14 cellular contexts compared by ENCODE assay signal in the genomic region with DNA sequence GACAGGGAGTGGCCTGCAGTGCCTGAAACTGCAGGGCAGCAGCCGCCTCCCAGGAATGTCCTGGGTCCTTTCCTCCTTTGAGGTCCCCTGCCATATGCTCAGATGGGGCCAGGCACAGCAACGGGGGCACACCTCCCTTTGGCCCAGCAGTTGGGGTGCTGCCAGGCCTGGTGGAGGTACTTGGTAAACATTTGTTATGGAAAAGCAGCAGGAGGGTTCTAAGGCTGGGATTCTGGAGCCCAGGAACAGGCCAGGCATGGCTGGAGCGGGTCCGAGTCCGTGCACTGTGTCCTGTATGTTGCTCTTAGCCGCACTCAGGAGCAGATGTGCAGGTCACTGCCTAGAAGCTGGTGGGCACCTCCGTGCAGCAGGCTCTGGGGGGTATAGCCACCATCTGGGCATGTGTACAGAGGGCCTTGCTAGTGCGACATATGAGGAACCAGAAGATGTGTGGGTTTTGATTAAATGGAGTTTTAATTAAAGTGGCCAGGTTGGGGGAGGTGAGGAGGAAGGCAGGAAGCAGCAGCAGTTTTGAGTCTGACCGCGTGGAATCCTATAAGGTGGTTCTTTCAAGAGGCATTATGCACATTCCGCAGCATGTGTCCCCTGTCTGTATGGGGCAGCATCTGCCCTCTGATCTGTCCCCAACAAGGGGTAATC. TPM values are rescaled to one million over a fixed set of nuclear protein-coding genes. Genes with fewer than 3 reads are reported as not detected.
DNase-seq lines count a peak whose midpoint lies in the region; ATAC-seq, FAIRE-seq and TF ChIP-seq lines count a peak whose summit lies in the region.
"Had no signal": no experiment of that assay in that cellular context is flagged by ENCODE, and none has a peak within 500 bp of the region (broad histone marks: within the 10 kb centered on the region; RNA-seq: fewer than 3 reads in every experiment).

No MANE protein-coding gene starts in this region.

- peak overlapping the region; percentile 21 for H3K4me2 ChIP-seq in endothelial cell of umbilical vein (ENCODE audit: insufficient read depth, low read length)

- ATAC-seq in left cardiac atrium (no peak), upper lobe of left lung (ENCODE audit: low FRiP score in 2 of 2) (no peak), GM21723 (IDR thresholded peaks at IDR 0.05; ENCODE audit: unreplicated experiment) (no peak)

- H3K27me3 ChIP-seq in right atrium auricular region (no peaks in the 10 kb centered on the region), NT2/D1 (ENCODE audit: insufficient read depth, insufficient read length) (peaks cover 11% of the 10 kb centered on the region), endothelial cell of umbilical vein (ENCODE audit: control insufficient read depth in 2 of 2, insufficient read depth in 2 of 2, low read length in 2 of 2) (no peaks in the 10 kb centered on the region), upper lobe of left lung (no peaks in the 10 kb centered on the region)

- DNase-seq in left cardiac atrium (peak; percentile 16), right atrium auricular region (ENCODE audit: low spot score) (no peak), NT2/D1 (ENCODE audit: low read depth, low spot score) (no peak), endothelial cell of umbilical vein (ENCODE audit: low read depth, low spot score) (no peak), upper lobe of left lung (no peak), mucosa of gallbladder (ENCODE audit: low spot score) (no peak), epidermal melanocyte (ENCODE audit: insufficient read length, low spot score) (no peak)
- DNase-seq: Caco-2, foreskin melanocyte, NCI-H1048, SIG-M5 had no signal

- CTCF ChIA-PET in endothelial cell of umbilical vein (lab: Charles Lee): interaction anchor here (1.0 to 7.7 kb wide), 5 partner anchors 15 to 98 kb away, joined by 3 to 64 read pairs (median 3); no protein-coding TSS in a partner anchor

- no TSS peak for BruUV-seq in endothelial cell of umbilical vein (replicated peaks; lab: Mats Ljungman, UMichigan)

- intact Hi-C loops in left cardiac atrium (cut with DNase I): no loop called here
- intact Hi-C loops in endothelial cell of umbilical vein (cut with micrococcal nuclease): loop anchor here (5.0 kb wide), 1 partner anchor 38 kb away; no protein-coding TSS in a partner anchor

- FAIRE-seq in endothelial cell of umbilical vein (lab: Jason Lieb, UNC): no peak

- H3K27ac ChIP-seq in right atrium auricular region (no peak overlapping the region), endothelial cell of umbilical vein (ENCODE audit: insufficient read depth, low read depth, low read length) (no peak overlapping the region), upper lobe of left lung (peak overlapping the region in 3 of 4 donors; percentile 51 to 85 (median 78))
- H3K27ac ChIP-seq: GM23248 had no signal

- 51 to 66% methylated on average over 7 to 11 of the region's 11 CpGs for WGBS in upper lobe of left lung, 2 donors

- H4K20me1 ChIP-seq in endothelial cell of umbilical vein (replicated peaks; ENCODE audit: control insufficient read depth, extremely low read depth, insufficient read depth, low read length): no peaks in the 10 kb centered on the region

- H3K4me1 ChIP-seq in right atrium auricular region (peaks cover 0 to 66% of the 10 kb centered on the region in 2 donors), NT2/D1 (ENCODE audit: insufficient read depth, insufficient read length) (peaks cover 15% of the 10 kb centered on the region), endothelial cell of umbilical vein (ENCODE audit: control insufficient read depth, extremely low read depth, insufficient read depth, low read length) (peaks cover 14% of the 10 kb centered on the region), upper lobe of left lung (peaks cover 41 to 89% (median 64%) of the 10 kb centered on the region in 4 donors)
- H3K4me1 ChIP-seq: Caco-2 had no signal

- POLR2A ChIA-PET in endothelial cell of umbilical vein (lab: Charles Lee): no interaction called here

- no peak for TF ChIP-seq CTCF in right atrium auricular region (IDR thresholded peaks at IDR 0.05)
- TF ChIP-seq CTCF in endothelial cell of umbilical vein (IDR thresholded peaks at IDR 0.05; ENCODE audit: extremely low read depth in 1 of 2, insufficient read depth in 1 of 2, low read depth in 1 of 2, low read length in 2 of 2): no peak
- TF ChIP-seq CTCF in upper lobe of left lung (IDR thresholded peaks at IDR 0.05): no peak

- no peak overlapping the region for H2AFZ ChIP-seq in endothelial cell of umbilical vein (ENCODE audit: low read depth, low read length)
- H2AFZ ChIP-seq: GM23248 had no signal

- dilution Hi-C loops in endothelial cell of umbilical vein (cut with MboI; ENCODE audit: extremely low pct_ligation_motif_present, low sequenced_read_pairs): no loop called here

- no peaks in the 10 kb centered on the region for H3K79me2 ChIP-seq in endothelial cell of umbilical vein (ENCODE audit: control insufficient read depth, insufficient read depth, low read length)

- peak overlapping the region; percentile 10 for H3K9ac ChIP-seq in NT2/D1 (ENCODE audit: insufficient read length, low read depth)
- H3K9ac ChIP-seq in endothelial cell of umbilical vein (replicated peaks; ENCODE audit: extremely low read depth, insufficient read depth, low read length): no peak overlapping the region
- H3K9ac ChIP-seq: GM23248 had no signal

- no peaks in the 10 kb centered on the region for H3K9me1 ChIP-seq in endothelial cell of umbilical vein (replicated peaks; ENCODE audit: control insufficient read depth, extremely low read depth, insufficient read depth, low read length)

- TF ChIP-seq POLR2A in endothelial cell of umbilical vein (IDR thresholded peaks at IDR 0.05; ENCODE audit: low read depth, low read length) (no peak), upper lobe of left lung (IDR thresholded peaks at IDR 0.05) (no peak)

- no peaks in the 10 kb centered on the region for H3K9me3 ChIP-seq in right atrium auricular region
- H3K9me3 ChIP-seq in NT2/D1 (ENCODE audit: insufficient read depth, low read length): no peaks in the 10 kb centered on the region
- no peaks in the 10 kb centered on the region for H3K9me3 ChIP-seq in endothelial cell of umbilical vein (replicated peaks; ENCODE audit: control insufficient read depth, insufficient read depth, low read length)
- H3K9me3 ChIP-seq in upper lobe of left lung: no peaks in the 10 kb centered on the region
- H3K9me3 ChIP-seq: Caco-2 had no signal

- TF ChIP-seq EP300 in upper lobe of left lung (IDR thresholded peaks at IDR 0.05): no peak

- H3K36me3 ChIP-seq in right atrium auricular region (no peaks in the 10 kb centered on the region), NT2/D1 (ENCODE audit: insufficient read depth, insufficient read length, low read length) (no peaks in the 10 kb centered on the region), endothelial cell of umbilical vein (ENCODE audit: control insufficient read depth in 2 of 2, extremely low read depth in 1 of 2, insufficient read depth in 2 of 2, low read length in 2 of 2) (peaks cover 0 to 2% of the 10 kb centered on the region in 2 experiments), upper lobe of left lung (peaks cover 0 to 6% (median 0%) of the 10 kb centered on the region in 4 donors)

- no peak overlapping the region for H3K4me3 ChIP-seq in right atrium auricular region
- no peak overlapping the region for H3K4me3 ChIP-seq in NT2/D1 (ENCODE audit: insufficient read length, low read depth)
- H3K4me3 ChIP-seq in endothelial cell of umbilical vein (replicated peaks in 1 of 3; ENCODE audit: insufficient read depth in 1 of 3, low read depth in 1 of 3, low read length in 3 of 3): no peak overlapping the region
- H3K4me3 ChIP-seq in upper lobe of left lung: peak overlapping the region in 1 of 4 donors; percentile 33
- H3K4me3 ChIP-seq: GM23248, lung had no signal

TF ChIP-seq in endothelial cell of umbilical vein, 7 proteins besides CTCF, POLR2A, EP300 and RAD21:
- TF ChIP-seq JUN (IDR thresholded peaks at IDR 0.05; ENCODE audit: borderline replicate concordance, insufficient read depth, insufficient read length, low read depth) (no peak), EZH2 (IDR thresholded peaks at IDR 0.05; ENCODE audit: borderline replicate concordance, low read depth, low read length, severe bottlenecking) (no peak), MYC (IDR thresholded peaks at IDR 0.05; ENCODE audit: low read depth, low read length) (no peak), FOS (IDR thresholded peaks at IDR 0.05; ENCODE audit: borderline replicate concordance, insufficient read depth, low read length) (no peak), GATA2 (IDR thresholded peaks at IDR 0.05; ENCODE audit: insufficient read depth, insufficient read length, low read depth, low read length) (no peak), POLR2AphosphoS5 (IDR thresholded peaks at IDR 0.05; ENCODE audit: insufficient read depth, low read depth, low read length) (no peak)
- TF ChIP-seq, protein P1, sequence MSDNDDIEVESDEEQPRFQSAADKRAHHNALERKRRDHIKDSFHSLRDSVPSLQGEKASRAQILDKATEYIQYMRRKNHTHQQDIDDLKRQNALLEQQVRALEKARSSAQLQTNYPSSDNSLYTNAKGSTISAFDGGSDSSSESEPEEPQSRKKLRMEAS (IDR thresholded peaks at IDR 0.05; ENCODE audit: insufficient read depth, insufficient read length): no peak

RNA-seq across cellular contexts. Expression of gene ADORA2A, which starts 1.5 kb away (rescaled TPM):
- total RNA-seq in left cardiac atrium (1 to 10 TPM; 4.6 to 6.0 TPM), right atrium auricular region (1 to 10 TPM; 5.9 to 7.1 TPM), endothelial cell of umbilical vein (17.1 and 20.0 TPM in 2 replicates), upper lobe of left lung (10 to 100 TPM in 2 of 6 donors, 1 to 10 TPM in 4; 7.3 to 20.9 (median 8.8) TPM), mucosa of gallbladder (4.1 TPM)
- polyA plus RNA-seq in endothelial cell of umbilical vein: 33.1 and 45.3 TPM in 2 replicates
- 13.5 and 16.6 TPM in 2 replicates for polyA plus RNA-seq in endothelial cell of umbilical vein (2011; cell fraction: cytosol; rRNA removed)
- 14.3 and 15.7 TPM in 2 replicates for polyA plus RNA-seq in endothelial cell of umbilical vein (2011; cell fraction: nucleus; rRNA removed)
- 2.9 and 3.6 TPM in 2 replicates for polyA plus RNA-seq in endothelial cell of umbilical vein (2012)
- polyA minus RNA-seq in endothelial cell of umbilical vein: 34.9 TPM in 2 replicates
- polyA minus RNA-seq in endothelial cell of umbilical vein (2011; cell fraction: cytosol; rRNA and poly(A)+ RNA removed): not detected
- polyA minus RNA-seq in endothelial cell of umbilical vein (2011; cell fraction: nucleus; rRNA and poly(A)+ RNA removed): 10.3 and 12.8 TPM in 2 replicates

Comparison
In these comparisons a context has a peak if more than half of its experiments do, and no peak if none do; other contexts are left out.
1. H3K27ac ChIP-seq: peak in upper lobe of left lung (3 of 4); none in right atrium auricular region (0 of 2) and endothelial cell of umbilical vein (single experiment).